Comparison of ENCODE assay signal across 21 cellular contexts in genomic region chr16:83704656-83705055, GRCh38.
"Had no signal": no experiment of that assay in that cellular context is flagged by ENCODE, and none has a peak within 500 bp of the region (broad histone marks: within the 10 kb centered on the region; RNA-seq: fewer than 3 reads in every experiment).

No MANE protein-coding gene starts in this region.

- DNase-seq: cortex of kidney; dorsolateral prefrontal cortex; effector CD8-positive, alpha-beta T cell; foreskin keratinocyte; mammary epithelial cell; mucosa of descending colon; natural killer cell; posterior cingulate gyrus; sigmoid colon; small intestine; stimulated activated CD4-positive, alpha-beta T cell treated with anti-CD3 and anti-CD28 coated beads, Interleukin-12 subunit alpha, Interleukin-12 subunit beta, amount 100 ng/mL, for 4 hours; stimulated activated naive CD4-positive, alpha-beta T cell; stomach; substantia nigra; transverse colon had no signal

- H3K27ac ChIP-seq: dorsolateral prefrontal cortex, esophagus muscularis mucosa, foreskin keratinocyte, hepatocyte, right atrium auricular region, sigmoid colon, stomach, thoracic aorta, transverse colon had no signal

- H3K9me3 Mint-ChIP-seq: neural crest cell had no signal

- H3K4me3 ChIP-seq: dorsolateral prefrontal cortex, esophagus muscularis mucosa, hepatocyte, mucosa of descending colon, right atrium auricular region, sigmoid colon, stomach, thoracic aorta, transverse colon had no signal

- H3K4me1 ChIP-seq: esophagus muscularis mucosa, foreskin keratinocyte, right atrium auricular region, sigmoid colon, stomach, transverse colon had no signal

- H3K9me3 ChIP-seq: esophagus muscularis mucosa, mucosa of descending colon, right atrium auricular region, sigmoid colon, stomach, thoracic aorta, transverse colon had no signal

- H3K27ac Mint-ChIP-seq: natural killer cell had no signal

- H3K4me3 Mint-ChIP-seq: natural killer cell, neural crest cell had no signal

- H3K4me1 Mint-ChIP-seq: natural killer cell, neural crest cell had no signal

- H3K36me3 Mint-ChIP-seq: natural killer cell had no signal

- ATAC-seq: foreskin keratinocyte, left lobe of liver, mucosa of descending colon, natural killer cell had no signal

- H3K36me3 ChIP-seq: esophagus muscularis mucosa, right atrium auricular region, sigmoid colon, stomach, thoracic aorta, transverse colon had no signal

- H3K27me3 ChIP-seq: foreskin keratinocyte, hepatocyte, right atrium auricular region, sigmoid colon, transverse colon had no signal
